Comparison of ENCODE assay signal across 26 cellular contexts in genomic region chr19:11633223-11633622, GRCh38. TPM values are rescaled to one million over a fixed set of nuclear protein-coding genes. Genes with fewer than 3 reads are reported as not detected.
DNase-seq lines count a peak whose midpoint lies in the region; ATAC-seq, FAIRE-seq and TF ChIP-seq lines count a peak whose summit lies in the region.
"Had no signal": no experiment of that assay in that cellular context is flagged by ENCODE, and none has a peak within 500 bp of the region (broad histone marks: within the 10 kb centered on the region; RNA-seq: fewer than 3 reads in every experiment).

No MANE protein-coding gene starts in this region.

- CTCF ChIA-PET in A549 (lab: Yijun Ruan, JAX), result no interaction called here
- CTCF ChIA-PET in Caco-2 (lab: Charles Lee), result no interaction called here
- CTCF ChIA-PET in WTC11 (lab: Charles Lee), result no interaction called here

- FAIRE-seq in A549 (lab: Jason Lieb, UNC), result no peak
- FAIRE-seq: A204.1, GM12878, GM12892, GM18507 had no signal

- no peaks in the 10 kb centered on the region for H3K36me3 ChIP-seq in Caco-2 (ENCODE audit: control insufficient read depth, insufficient read depth, low read length)
- no peaks in the 10 kb centered on the region for H3K36me3 ChIP-seq in hepatocyte (replicated peaks; ENCODE audit: insufficient read depth, low read depth)
- H3K36me3 ChIP-seq in thyroid gland, result no peaks in the 10 kb centered on the region
- H3K36me3 ChIP-seq: BLaER1 treated with 17β-estradiol and CSF1 and Interleukin-3, amounts not matched to agents 10 nM and 100 nM had no signal

- no peaks in the 10 kb centered on the region for H3K36me3 Mint-ChIP-seq in Caco-2 (ENCODE audit: insufficient read depth, unreplicated experiment)
- H3K36me3 Mint-ChIP-seq in WTC11, result peaks cover 10% of the 10 kb centered on the region
- H3K36me3 Mint-ChIP-seq: CD8-positive, alpha-beta T cell had no signal

- H3K27me3 ChIP-seq in Caco-2 (replicated peaks; ENCODE audit: control insufficient read depth, insufficient read depth, low read length) (no peaks in the 10 kb centered on the region), hepatocyte (no peaks in the 10 kb centered on the region), thyroid gland (no peaks in the 10 kb centered on the region)
- H3K27me3 ChIP-seq: BLaER1 treated with 17β-estradiol and CSF1 and Interleukin-3, amounts not matched to agents 10 nM and 100 nM had no signal

- no peak for TF ChIP-seq EP300 in A549 (IDR thresholded peaks at IDR 0.05)

- DNase-seq in A549 (ENCODE audit: low read depth in 1 of 2, low spot score in 1 of 2) (no peak), Caco-2 (no peak), WTC11 (ENCODE audit: low spot score) (no peak), hepatocyte (ENCODE audit: low spot score) (no peak), NCI-H446 (lab: John Stamatoyannopoulos, UW) (no peak), left cardiac atrium (no peak), thyroid gland (no peak)
- DNase-seq: 8988T; AML-193; CD4-positive, alpha-beta T cell; CD8-positive, alpha-beta T cell; DMS 273 treated with DMSO at 0.1 percent for 48 hours; DMS153; DMS53; DMS79; DND-41; EL; GDM1 had no signal

- H3K4me1 ChIP-seq in A549 (no peaks in the 10 kb centered on the region), Caco-2 (peaks cover 4% of the 10 kb centered on the region; the same call in 1 of the 2 replicates), hepatocyte (ENCODE audit: insufficient read depth) (peaks cover 7% of the 10 kb centered on the region), thyroid gland (no peaks in the 10 kb centered on the region)
- H3K4me1 ChIP-seq: BLaER1 treated with 17β-estradiol and CSF1 and Interleukin-3, amounts not matched to agents 10 nM and 100 nM had no signal

- H3K4me2 ChIP-seq in A549 (no peak overlapping the region), hepatocyte (no peak overlapping the region)
- H3K4me2 ChIP-seq: BLaER1 treated with 17β-estradiol and CSF1 and Interleukin-3, amounts not matched to agents 10 nM and 100 nM had no signal

- POLR2A ChIA-PET in A549 (lab: Yijun Ruan, JAX), result no interaction called here
- POLR2A ChIA-PET in Caco-2 (lab: Charles Lee), result no interaction called here
- POLR2A ChIA-PET in WTC11 (lab: Charles Lee), result no interaction called here

- H3K4me1 Mint-ChIP-seq in Caco-2 (ENCODE audit: low read depth, unreplicated experiment) (peaks cover 10% of the 10 kb centered on the region), WTC11 (no peaks in the 10 kb centered on the region)
- H3K4me1 Mint-ChIP-seq: B cell had no signal

- H4K20me1 ChIP-seq in hepatocyte (ENCODE audit: insufficient read depth, poor library complexity, severe bottlenecking), result no peaks in the 10 kb centered on the region
- H4K20me1 ChIP-seq: BLaER1 treated with 17β-estradiol and CSF1 and Interleukin-3, amounts not matched to agents 10 nM and 100 nM had no signal

- H3K4me3 ChIP-seq in A549 (no peak overlapping the region), Caco-2 (ENCODE audit: low read depth, low read length) (no peak overlapping the region), hepatocyte (no peak overlapping the region), thyroid gland (replicated peaks in 1 of 3) (no peak overlapping the region)
- H3K4me3 ChIP-seq: BLaER1 treated with 17β-estradiol and CSF1 and Interleukin-3, amounts not matched to agents 10 nM and 100 nM; GM12878 had no signal

- BruUV-seq in Caco-2 (replicated peaks; lab: Mats Ljungman, UMichigan), result no TSS peak

- intact Hi-C loops in Caco-2 (cut with micrococcal nuclease; ENCODE audit: unreplicated experiment) (no loop called here), left cardiac atrium (cut with DNase I) (no loop called here), thyroid gland (cut with DNase I) (no loop called here)

- no peak for TF ChIP-seq RAD21 in A549 (conservative IDR thresholded peaks at IDR 0.05 in 1 of 2, IDR thresholded peaks at IDR 0.05 in 1 of 2)

- H3K9me3 ChIP-seq in A549 (no peaks in the 10 kb centered on the region; the same call in 2 of the 3 replicates), Caco-2 (0 out of 2 replicates have a peak, but pooled peaks cover 4% of the 10 kb centered on the region), hepatocyte (ENCODE audit: low read depth) (no peaks in the 10 kb centered on the region), thyroid gland (no peaks in the 10 kb centered on the region)

- ATAC-seq in A549 (no peak), WTC11 (no peak), left cardiac atrium (no peak)
- ATAC-seq: CD8-positive, alpha-beta T cell; GM12878 had no signal

- 24% methylated on average over 8 of the region's 9 CpGs for WGBS in A549 (ENCODE audit: missing lambda C conversion rate)
- WGBS in hepatocyte (ENCODE audit: low lambda C conversion rate, missing lambda C conversion rate), result 88% methylated on average over 9 of the region's 9 CpGs
- 80 to 88% methylated on average over 9 of the region's 9 CpGs for WGBS in thyroid gland, 2 donors

- H3K27me3 Mint-ChIP-seq in Caco-2 (ENCODE audit: insufficient read depth, unreplicated experiment) (no peaks in the 10 kb centered on the region), WTC11 (ENCODE audit: low read depth) (peaks cover 25% of the 10 kb centered on the region)
- H3K27me3 Mint-ChIP-seq: CD4-positive, alpha-beta T cell had no signal

- H3K27ac Mint-ChIP-seq in Caco-2 (ENCODE audit: unreplicated experiment), result peak overlapping the region; percentile 35
- no peak overlapping the region for H3K27ac Mint-ChIP-seq in WTC11
- H3K27ac Mint-ChIP-seq: B cell; CD4-positive, alpha-beta T cell; CD8-positive, alpha-beta T cell had no signal

- H3K4me3 Mint-ChIP-seq in Caco-2 (ENCODE audit: unreplicated experiment) (no peak overlapping the region), WTC11 (no peak overlapping the region)
- H3K4me3 Mint-ChIP-seq: B cell; CD4-positive, alpha-beta T cell; CD8-positive, alpha-beta T cell had no signal

- H3K9me3 Mint-ChIP-seq in Caco-2 (ENCODE audit: unreplicated experiment) (peaks cover 12% of the 10 kb centered on the region), WTC11 (peaks cover 33% of the 10 kb centered on the region)

- H3K27ac ChIP-seq in A549 (no peak overlapping the region), hepatocyte (peak overlapping the region; percentile 34), thyroid gland (no peak overlapping the region)
- H3K27ac ChIP-seq: BLaER1 treated with 17β-estradiol and CSF1 and Interleukin-3, amounts not matched to agents 10 nM and 100 nM; C4-2B had no signal

- TF ChIP-seq CTCF in A549 (IDR thresholded peaks at IDR 0.05) (no peak), Caco-2 (IDR thresholded peaks at IDR 0.05; ENCODE audit: insufficient read depth in 1 of 2, low read depth in 1 of 2, low read length in 1 of 2, severe bottlenecking in 1 of 2, unreplicated experiment in 1 of 2) (no peak), WTC11 (IDR thresholded peaks at IDR 0.05) (no peak), hepatocyte (IDR thresholded peaks at IDR 0.05; ENCODE audit: poor library complexity) (no peak), thyroid gland (IDR thresholded peaks at IDR 0.05) (no peak)

- no peak overlapping the region for H2AFZ ChIP-seq in hepatocyte

- no peaks in the 10 kb centered on the region for H3K79me2 ChIP-seq in hepatocyte

- TF ChIP-seq POLR2A in A549 (IDR thresholded peaks at IDR 0.05; ENCODE audit: low read length), result no peak
- TF ChIP-seq POLR2A in thyroid gland (IDR thresholded peaks at IDR 0.05), result no peak

- H3K9me2 ChIP-seq in hepatocyte (replicated peaks; ENCODE audit: insufficient read depth), result no peaks in the 10 kb centered on the region

TF ChIP-seq in A549, 52 proteins besides CTCF, POLR2A, EP300 and RAD21 (continues in another document):
- TF ChIP-seq HOXB5 (CRISPR knock-in tag; IDR thresholded peaks at IDR 0.05) (no peak), ZFP36 (IDR thresholded peaks at IDR 0.05; ENCODE audit: borderline replicate concordance, partially characterized antibody) (peak; percentile 61), KDM5A (IDR thresholded peaks at IDR 0.05) (no peak)

TF ChIP-seq in WTC11, 78 proteins besides CTCF, POLR2A, EP300 and RAD21 (continues in another document):
- 0 out of 2 replicates have a peak, but pooled peaks have one; percentile 7 for TF ChIP-seq ZNF121 (CRISPR knock-in tag; IDR thresholded peaks at IDR 0.05)
- TF ChIP-seq ATF2 (CRISPR knock-in tag; IDR thresholded peaks at IDR 0.05; ENCODE audit: borderline replicate concordance, low read depth), result no peak
- no peak for TF ChIP-seq ZNF219 (CRISPR knock-in tag; IDR thresholded peaks at IDR 0.05; ENCODE audit: borderline replicate concordance)

RNA-seq across cellular contexts. Expression of gene ZNF627, which starts 35.9 kb away (rescaled TPM):
- polyA plus RNA-seq in A549 (2011; rRNA removed) (7.5 and 8.3 TPM in 2 replicates), A549 (2017; fragmentation: RNase III; extraction: RNeasy Plus Mini Kit Qiagen cat#74134 plus additional on column Dnase treatment) (3.7 to 4.5 TPM (median 4.3 TPM) in 3 replicates), hepatocyte (7.8 and 12.5 TPM in 2 replicates)
- 1.5 and 1.8 TPM in 2 replicates for polyA plus RNA-seq in A549 (2012; cell fraction: cytosol; rRNA removed)
- 0.94 and 2.1 TPM in 2 replicates for polyA plus RNA-seq in A549 (2012; cell fraction: nucleus; rRNA removed)
- 6.4 and 6.9 TPM in 2 replicates for polyA minus RNA-seq in A549 (2011; rRNA and poly(A)+ RNA removed)
- total RNA-seq in Caco-2 (2022) (8.1 and 9.0 TPM in 2 replicates), WTC11 (2021) (12.6 to 13.2 TPM (median 12.7 TPM) in 3 replicates), hepatocyte (20.7 and 21.2 TPM in 2 replicates), left cardiac atrium (1 to 10 TPM; 5.1 to 5.4 TPM), thyroid gland (10 to 100 TPM; 14.5 to 24.3 (median 21.7) TPM)

RNA-seq across cellular contexts. Expression of gene ACP5, which starts 55.8 kb away (rescaled TPM):
- polyA plus RNA-seq in A549 (2011; rRNA removed) (0.05 TPM in 1 of 2 replicates, not detected in the other), A549 (2017; fragmentation: RNase III; extraction: RNeasy Plus Mini Kit Qiagen cat#74134 plus additional on column Dnase treatment) (not detected in 3 replicates), hepatocyte (6.5 and 7.2 TPM in 2 replicates)
- polyA plus RNA-seq in A549 (2012; cell fraction: cytosol; rRNA removed), result not detected in 2 replicates
- 0.07 TPM in 1 of 2 replicates, not detected in the other for polyA plus RNA-seq in A549 (2012; cell fraction: nucleus; rRNA removed)
- not detected in 2 replicates for polyA minus RNA-seq in A549 (2011; rRNA and poly(A)+ RNA removed)
- total RNA-seq in Caco-2 (2022) (0.48 TPM in 1 of 2 replicates, not detected in the other), WTC11 (2021) (8.6 to 14.3 TPM (median 11.8 TPM) in 3 replicates), hepatocyte (16.6 and 18.1 TPM in 2 replicates), left cardiac atrium (1 to 10 TPM; 4.5 to 5.4 TPM), thyroid gland (1 to 10 TPM; 4.9 to 8.4 (median 6.2) TPM)
- total RNA-seq: G401 had no signal
